In the genomic region with DNA sequence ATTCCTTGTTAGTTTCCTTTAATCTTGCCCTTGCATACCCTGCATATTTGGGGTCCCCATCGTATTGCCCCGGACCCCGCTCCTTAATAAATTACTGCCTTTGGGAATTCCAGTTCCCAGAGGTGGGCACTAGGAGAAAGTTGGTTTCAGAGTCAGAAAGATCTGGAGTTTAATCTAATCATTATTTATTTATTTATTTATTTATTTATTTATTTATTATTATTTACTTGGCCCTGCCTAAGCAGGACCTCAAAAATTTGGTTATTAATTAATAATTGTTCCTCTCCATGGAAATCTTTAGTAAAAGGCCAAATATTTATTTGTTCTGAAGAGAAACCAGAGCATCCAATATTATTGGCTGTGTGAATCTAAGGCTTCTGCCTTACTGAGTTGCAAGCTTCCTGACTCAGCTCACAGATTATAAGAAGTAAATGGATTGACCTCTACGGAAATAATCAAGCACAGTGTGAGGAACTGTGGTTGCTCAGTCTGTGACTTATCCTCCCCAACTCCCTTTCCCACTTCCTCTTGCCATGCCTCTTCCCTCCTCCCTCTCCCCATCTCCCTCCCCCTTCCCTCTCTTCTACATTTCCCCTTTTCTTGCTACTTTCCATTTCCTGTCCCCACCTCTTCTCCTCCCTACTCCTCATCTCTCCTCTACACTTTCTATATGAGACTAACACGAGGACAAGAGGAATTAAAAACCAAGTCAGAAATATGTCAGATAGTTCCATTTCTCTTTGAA, we compare ENCODE assay signal across 16 cellular contexts.
DNase-seq lines count a peak whose midpoint lies in the region; ATAC-seq and TF ChIP-seq lines count a peak whose summit lies in the region.
"Had no signal": no experiment of that assay in that cellular context is flagged by ENCODE, and none has a peak within 500 bp of the region (broad histone marks: within the 10 kb centered on the region; RNA-seq: fewer than 3 reads in every experiment).

No MANE protein-coding gene starts in this region.

- H3K27ac Mint-ChIP-seq in dendritic cell treated with granulocyte-macrophage colony-stimulating factor and Interleukin-4, amounts not matched to agents 40 ng/mL and 50 ng/mL, for 4 days = peak overlapping the region; percentile 64
- H3K27ac Mint-ChIP-seq in nephron progenitor cell = peak overlapping the region; percentile 79
- H3K27ac Mint-ChIP-seq in activated CD4-positive, alpha-beta T cell treated with anti-CD3 and anti-CD28 coated beads, Interleukin-2, amount 10 ng/mL, durations not matched to agents 7 days and 5 days = no peak overlapping the region
- H3K27ac Mint-ChIP-seq: activated naive CD4-positive, alpha-beta T cell treated with anti-CD3 and anti-CD28 coated beads, Interleukin-2, amount 10 ng/mL, durations not matched to agents 7 days and 5 days; CD4-positive, alpha-beta T cell; H9; stimulated activated naive CD8-positive, alpha-beta T cell treated with anti-CD3 and anti-CD28 coated beads, Interleukin-15, Interleukin-2, amounts not matched to agents 100 ng/mL and 50 ng/mL, for 24 hours had no signal

- no peaks in the 10 kb centered on the region for H3K27me3 Mint-ChIP-seq in dendritic cell treated with granulocyte-macrophage colony-stimulating factor and Interleukin-4, amounts not matched to agents 40 ng/mL and 50 ng/mL, for 4 days
- peaks cover 7% of the 10 kb centered on the region for H3K27me3 Mint-ChIP-seq in nephron progenitor cell (ENCODE audit: low read depth, poor library complexity)
- peaks cover 12% of the 10 kb centered on the region for H3K27me3 Mint-ChIP-seq in activated CD4-positive, alpha-beta T cell treated with anti-CD3 and anti-CD28 coated beads, Interleukin-2, amount 10 ng/mL, durations not matched to agents 7 days and 5 days
- H3K27me3 Mint-ChIP-seq: CD4-positive, alpha-beta T cell had no signal

- intact Hi-C loops in dendritic cell treated with granulocyte-macrophage colony-stimulating factor and Interleukin-4, amounts not matched to agents 40 ng/mL and 50 ng/mL, for 4 days (cut with micrococcal nuclease) = no loop called here

- H3K4me1 Mint-ChIP-seq in dendritic cell treated with granulocyte-macrophage colony-stimulating factor and Interleukin-4, amounts not matched to agents 40 ng/mL and 50 ng/mL, for 4 days (ENCODE audit: low read depth) = peaks cover 41% of the 10 kb centered on the region
- H3K4me1 Mint-ChIP-seq in nephron progenitor cell = peaks cover 29% of the 10 kb centered on the region
- no peaks in the 10 kb centered on the region for H3K4me1 Mint-ChIP-seq in activated CD4-positive, alpha-beta T cell treated with anti-CD3 and anti-CD28 coated beads, Interleukin-2, amount 10 ng/mL, durations not matched to agents 7 days and 5 days
- H3K4me1 Mint-ChIP-seq: activated naive CD4-positive, alpha-beta T cell treated with anti-CD3 and anti-CD28 coated beads, Interleukin-2, amount 10 ng/mL, durations not matched to agents 7 days and 5 days had no signal

- no peaks in the 10 kb centered on the region for H3K36me3 Mint-ChIP-seq in dendritic cell treated with granulocyte-macrophage colony-stimulating factor and Interleukin-4, amounts not matched to agents 40 ng/mL and 50 ng/mL, for 4 days (ENCODE audit: low read depth)
- peaks cover 8% of the 10 kb centered on the region for H3K36me3 Mint-ChIP-seq in nephron progenitor cell (ENCODE audit: low read depth)
- H3K36me3 Mint-ChIP-seq in activated CD4-positive, alpha-beta T cell treated with anti-CD3 and anti-CD28 coated beads, Interleukin-2, amount 10 ng/mL, durations not matched to agents 7 days and 5 days (ENCODE audit: low read depth) = no peaks in the 10 kb centered on the region
- H3K36me3 Mint-ChIP-seq: activated naive CD4-positive, alpha-beta T cell treated with anti-CD3 and anti-CD28 coated beads, Interleukin-2, amount 10 ng/mL, durations not matched to agents 7 days and 5 days had no signal

- no peaks in the 10 kb centered on the region for H3K9me3 Mint-ChIP-seq in dendritic cell treated with granulocyte-macrophage colony-stimulating factor and Interleukin-4, amounts not matched to agents 40 ng/mL and 50 ng/mL, for 4 days
- H3K9me3 Mint-ChIP-seq in nephron progenitor cell = peaks cover 20% of the 10 kb centered on the region
- no peaks in the 10 kb centered on the region for H3K9me3 Mint-ChIP-seq in activated CD4-positive, alpha-beta T cell treated with anti-CD3 and anti-CD28 coated beads, Interleukin-2, amount 10 ng/mL, durations not matched to agents 7 days and 5 days
- H3K9me3 Mint-ChIP-seq: activated naive CD4-positive, alpha-beta T cell treated with anti-CD3 and anti-CD28 coated beads, Interleukin-2, amount 10 ng/mL, durations not matched to agents 7 days and 5 days; CD4-positive, alpha-beta T cell; stimulated activated naive CD8-positive, alpha-beta T cell treated with anti-CD3 and anti-CD28 coated beads, Interleukin-15, Interleukin-2, amounts not matched to agents 100 ng/mL and 50 ng/mL, for 24 hours had no signal

- no peak overlapping the region for H3K4me3 Mint-ChIP-seq in dendritic cell treated with granulocyte-macrophage colony-stimulating factor and Interleukin-4, amounts not matched to agents 40 ng/mL and 50 ng/mL, for 4 days
- no peak overlapping the region for H3K4me3 Mint-ChIP-seq in nephron progenitor cell
- H3K4me3 Mint-ChIP-seq in activated CD4-positive, alpha-beta T cell treated with anti-CD3 and anti-CD28 coated beads, Interleukin-2, amount 10 ng/mL, durations not matched to agents 7 days and 5 days = no peak overlapping the region
- H3K4me3 Mint-ChIP-seq: activated naive CD4-positive, alpha-beta T cell treated with anti-CD3 and anti-CD28 coated beads, Interleukin-2, amount 10 ng/mL, durations not matched to agents 7 days and 5 days; CD4-positive, alpha-beta T cell; H9; stimulated activated naive CD8-positive, alpha-beta T cell treated with anti-CD3 and anti-CD28 coated beads, Interleukin-15, Interleukin-2, amounts not matched to agents 100 ng/mL and 50 ng/mL, for 24 hours had no signal

- no peak for TF ChIP-seq CTCF in nephron progenitor cell (IDR thresholded peaks at IDR 0.05)

- DNase-seq in EL = peak; percentile 1
- DNase-seq in NOMO-1 treated with dmso at 0.1 percent for 144 hours (lab: John Stamatoyannopoulos, UW; ENCODE audit: unreplicated experiment) = peak; percentile 21
- DNase-seq in nephron progenitor cell = no peak
- DNase-seq in kidney glomerular epithelial cell (lab: John Stamatoyannopoulos, UW) = no peak
- DNase-seq in T-helper 9 cell = no peak
- no peak for DNase-seq in activated CD4-positive, alpha-beta T cell treated with anti-CD3 and anti-CD28 coated beads, Interleukin-2, amount 10 ng/mL, durations not matched to agents 7 days and 5 days
- DNase-seq: activated naive CD4-positive, alpha-beta T cell treated with anti-CD3 and anti-CD28 coated beads, Interleukin-2, amount 10 ng/mL, durations not matched to agents 7 days and 5 days; CD4-positive, alpha-beta T cell; esophagus squamous epithelium; H9; NCI-H1417 treated with DMSO at 0.1 percent for 48 hours; NCI-H524; retina had no signal

- POLR2A ChIA-PET in activated CD4-positive, alpha-beta T cell treated with anti-CD3 and anti-CD28 coated beads, Interleukin-2, amount 10 ng/mL, durations not matched to agents 7 days and 5 days (lab: Charles Lee) = no interaction called here

- no peak for ATAC-seq in GM19452 (IDR thresholded peaks at IDR 0.05; ENCODE audit: unreplicated experiment)

- CTCF ChIA-PET in activated CD4-positive, alpha-beta T cell treated with anti-CD3 and anti-CD28 coated beads, Interleukin-2, amount 10 ng/mL, durations not matched to agents 7 days and 5 days (lab: Charles Lee) = no interaction called here

Comparison
In these comparisons a context has a peak if more than half of its experiments do, and no peak if none do; other contexts are left out.
1. DNase-seq: peak in EL (single experiment) and NOMO-1 treated with dmso at 0.1 percent for 144 hours (single experiment); none in nephron progenitor cell (single experiment), kidney glomerular epithelial cell (single experiment), T-helper 9 cell (single experiment) and activated CD4-positive, alpha-beta T cell treated with anti-CD3 and anti-CD28 coated beads, Interleukin-2, amount 10 ng/mL, durations not matched to agents 7 days and 5 days (single experiment).